In genomic region chr1:183277821-183278735, GRCh38 we compare ENCODE assay signal across 1 cellular context.
A peak's percentile ranks its signal among the peaks of the same experiment; 100 is the strongest.
TF ChIP-seq lines count a peak whose summit lies in the region.

No MANE protein-coding gene starts in this region.

TF ChIP-seq in GM12878, 131 proteins besides CTCF, POLR2A, EP300 and RAD21 (continued from another document):
- TF ChIP-seq CUX1 (IDR thresholded peaks at IDR 0.05; ENCODE audit: insufficient replicate concordance, low read depth, low read length) (no peak), MTA2 (IDR thresholded peaks at IDR 0.05; ENCODE audit: low read depth) (peak; percentile 26; the same call in 1 of the 2 replicates), ZNF274 (IDR thresholded peaks at IDR 0.05; ENCODE audit: insufficient read depth, insufficient read length) (no peak), ZNF24 (IDR thresholded peaks at IDR 0.05) (peak; percentile 93), RUNX3 (IDR thresholded peaks at IDR 0.05; ENCODE audit: low read length) (no peak; the same call in 1 of the 2 replicates), HDAC2 (IDR thresholded peaks at IDR 0.05) (no peak), MEF2A (IDR thresholded peaks at IDR 0.05; ENCODE audit: insufficient read depth, low read depth, low read length) (no peak), NR2C1 (IDR thresholded peaks at IDR 0.05) (no peak), WRNIP1 (IDR thresholded peaks at IDR 0.05; ENCODE audit: borderline replicate concordance, low read depth, low read length) (no peak), DPF2 (IDR thresholded peaks at IDR 0.05) (0 out of 2 replicates have a peak, but pooled peaks have one; percentile 23), HDGF (IDR thresholded peaks at IDR 0.05) (no peak), IKZF2 (IDR thresholded peaks at IDR 0.05) (peak in 1 of 2 experiments; percentile 28; a peak in 1 of 4 replicates), RELA (IDR thresholded peaks at IDR 0.05; ENCODE audit: borderline replicate concordance, partially characterized antibody) (no peak), RCOR1 (conservative IDR thresholded peaks at IDR 0.05; ENCODE audit: low read depth, low read length) (no peak), CEBPB (IDR thresholded peaks at IDR 0.05; ENCODE audit: borderline replicate concordance in 1 of 2, low read depth in 2 of 2, low read length in 2 of 2) (no peak)
- TF ChIP-seq, protein P1, sequence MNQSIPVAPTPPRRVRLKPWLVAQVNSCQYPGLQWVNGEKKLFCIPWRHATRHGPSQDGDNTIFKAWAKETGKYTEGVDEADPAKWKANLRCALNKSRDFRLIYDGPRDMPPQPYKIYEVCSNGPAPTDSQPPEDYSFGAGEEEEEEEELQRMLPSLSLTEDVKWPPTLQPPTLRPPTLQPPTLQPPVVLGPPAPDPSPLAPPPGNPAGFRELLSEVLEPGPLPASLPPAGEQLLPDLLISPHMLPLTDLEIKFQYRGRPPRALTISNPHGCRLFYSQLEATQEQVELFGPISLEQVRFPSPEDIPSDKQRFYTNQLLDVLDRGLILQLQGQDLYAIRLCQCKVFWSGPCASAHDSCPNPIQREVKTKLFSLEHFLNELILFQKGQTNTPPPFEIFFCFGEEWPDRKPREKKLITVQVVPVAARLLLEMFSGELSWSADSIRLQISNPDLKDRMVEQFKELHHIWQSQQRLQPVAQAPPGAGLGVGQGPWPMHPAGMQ (IDR thresholded peaks at IDR 0.05; ENCODE audit: borderline replicate concordance): no peak
- TF ChIP-seq, protein P2, sequence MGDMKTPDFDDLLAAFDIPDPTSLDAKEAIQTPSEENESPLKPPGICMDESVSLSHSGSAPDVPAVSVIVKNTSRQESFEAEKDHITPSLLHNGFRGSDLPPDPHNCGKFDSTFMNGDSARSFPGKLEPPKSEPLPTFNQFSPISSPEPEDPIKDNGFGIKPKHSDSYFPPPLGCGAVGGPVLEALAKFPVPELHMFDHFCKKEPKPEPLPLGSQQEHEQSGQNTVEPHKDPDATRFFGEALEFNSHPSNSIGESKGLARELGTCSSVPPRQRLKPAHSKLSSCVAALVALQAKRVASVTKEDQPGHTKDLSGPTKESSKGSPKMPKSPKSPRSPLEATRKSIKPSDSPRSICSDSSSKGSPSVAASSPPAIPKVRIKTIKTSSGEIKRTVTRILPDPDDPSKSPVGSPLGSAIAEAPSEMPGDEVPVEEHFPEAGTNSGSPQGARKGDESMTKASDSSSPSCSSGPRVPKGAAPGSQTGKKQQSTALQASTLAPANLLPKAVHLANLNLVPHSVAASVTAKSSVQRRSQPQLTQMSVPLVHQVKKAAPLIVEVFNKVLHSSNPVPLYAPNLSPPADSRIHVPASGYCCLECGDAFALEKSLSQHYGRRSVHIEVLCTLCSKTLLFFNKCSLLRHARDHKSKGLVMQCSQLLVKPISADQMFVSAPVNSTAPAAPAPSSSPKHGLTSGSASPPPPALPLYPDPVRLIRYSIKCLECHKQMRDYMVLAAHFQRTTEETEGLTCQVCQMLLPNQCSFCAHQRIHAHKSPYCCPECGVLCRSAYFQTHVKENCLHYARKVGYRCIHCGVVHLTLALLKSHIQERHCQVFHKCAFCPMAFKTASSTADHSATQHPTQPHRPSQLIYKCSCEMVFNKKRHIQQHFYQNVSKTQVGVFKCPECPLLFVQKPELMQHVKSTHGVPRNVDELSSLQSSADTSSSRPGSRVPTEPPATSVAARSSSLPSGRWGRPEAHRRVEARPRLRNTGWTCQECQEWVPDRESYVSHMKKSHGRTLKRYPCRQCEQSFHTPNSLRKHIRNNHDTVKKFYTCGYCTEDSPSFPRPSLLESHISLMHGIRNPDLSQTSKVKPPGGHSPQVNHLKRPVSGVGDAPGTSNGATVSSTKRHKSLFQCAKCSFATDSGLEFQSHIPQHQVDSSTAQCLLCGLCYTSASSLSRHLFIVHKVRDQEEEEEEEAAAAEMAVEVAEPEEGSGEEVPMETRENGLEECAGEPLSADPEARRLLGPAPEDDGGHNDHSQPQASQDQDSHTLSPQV (IDR thresholded peaks at IDR 0.05): no peak
